Comparison of ENCODE assay signal across 19 cellular contexts in genomic region chr18:48836806-48837615, GRCh38.
A peak's percentile ranks its signal among the peaks of the same experiment; 100 is the strongest.
DNase-seq lines count a peak whose midpoint lies in the region; ATAC-seq and TF ChIP-seq lines count a peak whose summit lies in the region.
"Had no signal": no experiment of that assay in that cellular context is flagged by ENCODE, and none has a peak within 500 bp of the region (broad histone marks: within the 10 kb centered on the region; RNA-seq: fewer than 3 reads in every experiment).

No MANE protein-coding gene starts in this region.

- H3K4me2 ChIP-seq in trophoblast cell (ENCODE audit: low read length), result no peak overlapping the region

- no peaks in the 10 kb centered on the region for H3K36me3 Mint-ChIP-seq in CD8-positive, alpha-beta T cell
- H3K36me3 Mint-ChIP-seq in activated CD4-positive, alpha-beta T cell treated with anti-CD3 and anti-CD28 coated beads for 36 hours (ENCODE audit: low read depth), result no peaks in the 10 kb centered on the region

- H3K23ac ChIP-seq in trophoblast cell (ENCODE audit: low read length), result no peak overlapping the region

- H2AK5ac ChIP-seq in trophoblast cell (ENCODE audit: low read length), result peak overlapping the region; percentile 55

- H3K79me1 ChIP-seq in trophoblast cell (ENCODE audit: low read length), result peaks cover 74% of the 10 kb centered on the region

- no peaks in the 10 kb centered on the region for H3K36me3 ChIP-seq in CD8-positive, alpha-beta T cell (ENCODE audit: insufficient read depth, low read length)
- H3K36me3 ChIP-seq in NT2/D1 (ENCODE audit: insufficient read depth, insufficient read length, low read length) (no peaks in the 10 kb centered on the region), trophoblast cell (ENCODE audit: control insufficient read depth in 1 of 2, insufficient read depth in 2 of 2, low read length in 2 of 2) (no peaks in the 10 kb centered on the region)
- H3K36me3 ChIP-seq in effector memory CD4-positive, alpha-beta T cell (ENCODE audit: control insufficient read depth, insufficient read depth, low read length), result no peaks in the 10 kb centered on the region
- H3K36me3 ChIP-seq: heart left ventricle, pancreas, SJCRH30 had no signal

- H3K4ac ChIP-seq in trophoblast cell (ENCODE audit: low read depth, low read length), result no peak overlapping the region

- H3K27me3 ChIP-seq in CD8-positive, alpha-beta T cell (ENCODE audit: insufficient read depth, low read length), result no peaks in the 10 kb centered on the region
- H3K27me3 ChIP-seq in NT2/D1 (ENCODE audit: insufficient read depth, insufficient read length) (no peaks in the 10 kb centered on the region), trophoblast cell (ENCODE audit: insufficient read depth, low read length) (no peaks in the 10 kb centered on the region)
- no peaks in the 10 kb centered on the region for H3K27me3 ChIP-seq in effector memory CD4-positive, alpha-beta T cell (replicated peaks; ENCODE audit: control insufficient read depth, insufficient read depth, low read length, poor library complexity, severe bottlenecking)
- H3K27me3 ChIP-seq: heart left ventricle, pancreas, SJCRH30 had no signal

- peak overlapping the region; percentile 52 for H3K18ac ChIP-seq in trophoblast cell (ENCODE audit: low read length)

- H3K4me3 ChIP-seq in CD8-positive, alpha-beta T cell (ENCODE audit: low read depth, low read length), result no peak overlapping the region
- H3K4me3 ChIP-seq in NT2/D1 (ENCODE audit: insufficient read length, low read depth) (no peak overlapping the region), trophoblast cell (ENCODE audit: low read depth, low read length) (no peak overlapping the region)
- no peak overlapping the region for H3K4me3 ChIP-seq in effector memory CD4-positive, alpha-beta T cell (ENCODE audit: insufficient read depth, low read depth, low read length, poor library complexity, severe bottlenecking)
- H3K4me3 ChIP-seq: heart left ventricle, pancreas, SJCRH30 had no signal

- peak overlapping the region; percentile 52 for H3K27ac Mint-ChIP-seq in CD8-positive, alpha-beta T cell
- H3K27ac Mint-ChIP-seq in activated CD4-positive, alpha-beta T cell treated with anti-CD3 and anti-CD28 coated beads for 36 hours, result no peak overlapping the region

- peaks cover 81% of the 10 kb centered on the region for H3K4me1 Mint-ChIP-seq in CD8-positive, alpha-beta T cell (ENCODE audit: low read depth)
- peaks cover 80% of the 10 kb centered on the region for H3K4me1 Mint-ChIP-seq in activated CD4-positive, alpha-beta T cell treated with anti-CD3 and anti-CD28 coated beads for 36 hours

- H2BK120ac ChIP-seq in trophoblast cell (ENCODE audit: insufficient read depth, low read length, poor library complexity), result peak overlapping the region; percentile 61

- no peak overlapping the region for H4K12ac ChIP-seq in trophoblast cell (ENCODE audit: low read depth, low read length)

- peak overlapping the region; percentile 33 for H3K14ac ChIP-seq in trophoblast cell (ENCODE audit: low read length)

- no peak overlapping the region for H3K4me3 Mint-ChIP-seq in CD8-positive, alpha-beta T cell
- H3K4me3 Mint-ChIP-seq in activated CD4-positive, alpha-beta T cell treated with anti-CD3 and anti-CD28 coated beads for 36 hours, result no peak overlapping the region
- H3K4me3 Mint-ChIP-seq: stimulated activated naive CD8-positive, alpha-beta T cell treated with anti-CD3 and anti-CD28 coated beads, Interleukin-15, amount 100 ng/mL, for 72 hours; T-helper 2 cell treated with Interferon-gamma antibody and Interleukin-4, amounts not matched to agents 5 μg/mL and 100 μg/mL, for 36 hours had no signal

- no peak overlapping the region for H2BK5ac ChIP-seq in trophoblast cell (ENCODE audit: low read depth, low read length, poor library complexity)

- no peak for DNase-seq in CD8-positive, alpha-beta T cell
- DNase-seq in NT2/D1 (ENCODE audit: low read depth, low spot score), result no peak
- DNase-seq in effector memory CD4-positive, alpha-beta T cell, result no peak
- no peak for DNase-seq in trophoblast cell
- DNase-seq in NCI-H748 (lab: John Stamatoyannopoulos, UW; ENCODE audit: unreplicated experiment), result no peak
- DNase-seq in UCSD-AML1 (lab: John Stamatoyannopoulos, UW; ENCODE audit: unreplicated experiment), result no peak
- DNase-seq in activated CD4-positive, alpha-beta T cell treated with anti-CD3 and anti-CD28 coated beads for 36 hours, result no peak
- DNase-seq: activated CD4-positive, CD25-positive, alpha-beta regulatory T cell; activated naive CD4-positive, alpha-beta T cell treated with Interleukin-2 at 50 U/mL for 16 hours; Kasumi-1; NCI-H1092; NCI-H2081 treated with DMSO at 0.1 percent for 48 hours; SJCRH30; stimulated activated CD4-positive, alpha-beta T cell treated with anti-CD3 and anti-CD28 coated beads, Interleukin-1b, Interleukin-23, amount 100 ng/mL, for 48 hours; stimulated activated naive CD8-positive, alpha-beta T cell treated with anti-CD3 and anti-CD28 coated beads, Interleukin-15, amount 100 ng/mL, for 72 hours had no signal

- CTCF ChIA-PET in CD8-positive, alpha-beta T cell (lab: Charles Lee), result interaction anchor here (0.5 kb wide), 1 partner anchor 68 kb away, joined by 5 read pairs; no protein-coding TSS in a partner anchor
- CTCF ChIA-PET in activated CD4-positive, alpha-beta T cell treated with anti-CD3 and anti-CD28 coated beads for 36 hours (lab: Charles Lee), result interaction anchor here (1.1 kb wide), 1 partner anchor 10 kb away, joined by 3 read pairs; no protein-coding TSS in a partner anchor

- no peaks in the 10 kb centered on the region for H3K9me3 Mint-ChIP-seq in CD8-positive, alpha-beta T cell
- H3K9me3 Mint-ChIP-seq in activated CD4-positive, alpha-beta T cell treated with anti-CD3 and anti-CD28 coated beads for 36 hours (ENCODE audit: low read depth), result no peaks in the 10 kb centered on the region
- H3K9me3 Mint-ChIP-seq: stimulated activated naive CD8-positive, alpha-beta T cell treated with anti-CD3 and anti-CD28 coated beads, Interleukin-15, amount 100 ng/mL, for 72 hours; T-helper 2 cell treated with Interferon-gamma antibody and Interleukin-4, amounts not matched to agents 5 μg/mL and 100 μg/mL, for 36 hours had no signal

- peaks cover 4% of the 10 kb centered on the region for H3K79me2 ChIP-seq in trophoblast cell (ENCODE audit: control insufficient read depth, insufficient read depth, low read length, poor library complexity)

- peaks cover 90% of the 10 kb centered on the region for H3K4me1 ChIP-seq in CD8-positive, alpha-beta T cell (ENCODE audit: insufficient read depth, low read length)
- peaks cover 27% of the 10 kb centered on the region for H3K4me1 ChIP-seq in NT2/D1 (ENCODE audit: insufficient read depth, insufficient read length)
- H3K4me1 ChIP-seq in effector memory CD4-positive, alpha-beta T cell (ENCODE audit: control insufficient read depth, insufficient read depth, low read length, poor library complexity, severe bottlenecking), result peaks cover 97% of the 10 kb centered on the region
- peaks cover 60 to 62% of the 10 kb centered on the region in 2 experiments for H3K4me1 ChIP-seq in trophoblast cell (ENCODE audit: control insufficient read depth in 1 of 2, insufficient read depth in 2 of 2, low read length in 2 of 2)

- no peak overlapping the region for H2AFZ ChIP-seq in trophoblast cell (ENCODE audit: insufficient read depth, low read length, poor library complexity)

- H3K27ac ChIP-seq in CD8-positive, alpha-beta T cell (ENCODE audit: low read depth, low read length), result no peak overlapping the region
- H3K27ac ChIP-seq in effector memory CD4-positive, alpha-beta T cell (ENCODE audit: insufficient read depth, low read length, poor library complexity, severe bottlenecking), result peak overlapping the region; percentile 27
- no peak overlapping the region for H3K27ac ChIP-seq in trophoblast cell (ENCODE audit: low read depth, low read length)
- H3K27ac ChIP-seq: heart left ventricle, pancreas, SJCRH30 had no signal

- H4K91ac ChIP-seq in trophoblast cell (ENCODE audit: low read depth, low read length), result peak overlapping the region; percentile 51

- POLR2A ChIA-PET in CD8-positive, alpha-beta T cell (lab: Charles Lee), result no interaction called here
- POLR2A ChIA-PET in activated CD4-positive, alpha-beta T cell treated with anti-CD3 and anti-CD28 coated beads for 36 hours (lab: Charles Lee), result no interaction called here

- no peak for ATAC-seq in CD8-positive, alpha-beta T cell
- ATAC-seq in GM18502 (IDR thresholded peaks at IDR 0.05; ENCODE audit: poor library complexity, unreplicated experiment), result no peak
- no peak for ATAC-seq in activated CD4-positive, alpha-beta T cell treated with anti-CD3 and anti-CD28 coated beads for 36 hours
- ATAC-seq: heart left ventricle; pancreas; stimulated activated naive CD8-positive, alpha-beta T cell treated with anti-CD3 and anti-CD28 coated beads, Interleukin-15, amount 100 ng/mL, for 72 hours had no signal

- no CpG with 5 or more reads among the region's 13 CpGs for WGBS in trophoblast cell (ENCODE audit: extremely low coverage, insufficient coverage, insufficient read length)

- no peaks in the 10 kb centered on the region for H3K9me3 ChIP-seq in CD8-positive, alpha-beta T cell (ENCODE audit: low read length)
- H3K9me3 ChIP-seq in NT2/D1 (ENCODE audit: insufficient read depth, low read length) (no peaks in the 10 kb centered on the region), trophoblast cell (ENCODE audit: insufficient read depth, low read depth, low read length) (no peaks in the 10 kb centered on the region)
- no peaks in the 10 kb centered on the region for H3K9me3 ChIP-seq in effector memory CD4-positive, alpha-beta T cell (ENCODE audit: control insufficient read depth, low read length)
- H3K9me3 ChIP-seq: heart left ventricle, pancreas, SJCRH30 had no signal

- peak overlapping the region; percentile 81 for H2BK12ac ChIP-seq in trophoblast cell (ENCODE audit: low read length)

- H4K8ac ChIP-seq in trophoblast cell (ENCODE audit: low read depth, low read length), result no peak overlapping the region

- H3K27me3 Mint-ChIP-seq in CD8-positive, alpha-beta T cell (ENCODE audit: low read depth), result no peaks in the 10 kb centered on the region
- H3K27me3 Mint-ChIP-seq in activated CD4-positive, alpha-beta T cell treated with anti-CD3 and anti-CD28 coated beads for 36 hours, result no peaks in the 10 kb centered on the region
- H3K27me3 Mint-ChIP-seq: stimulated activated naive CD8-positive, alpha-beta T cell treated with anti-CD3 and anti-CD28 coated beads, Interleukin-15, amount 100 ng/mL, for 72 hours had no signal

- intact Hi-C loops in CD8-positive, alpha-beta T cell (cut with DNase I, micrococcal nuclease), result no loop called here
- intact Hi-C loops in activated CD4-positive, alpha-beta T cell treated with anti-CD3 and anti-CD28 coated beads for 36 hours (cut with DNase I, micrococcal nuclease), result no loop called here

- TF ChIP-seq CTCF in CD8-positive, alpha-beta T cell (IDR thresholded peaks at IDR 0.05), result no peak

- H3K9ac ChIP-seq in NT2/D1 (ENCODE audit: insufficient read length, low read depth) (peak overlapping the region; percentile 16), trophoblast cell (ENCODE audit: low read length) (no peak overlapping the region)
